In the genomic region with DNA sequence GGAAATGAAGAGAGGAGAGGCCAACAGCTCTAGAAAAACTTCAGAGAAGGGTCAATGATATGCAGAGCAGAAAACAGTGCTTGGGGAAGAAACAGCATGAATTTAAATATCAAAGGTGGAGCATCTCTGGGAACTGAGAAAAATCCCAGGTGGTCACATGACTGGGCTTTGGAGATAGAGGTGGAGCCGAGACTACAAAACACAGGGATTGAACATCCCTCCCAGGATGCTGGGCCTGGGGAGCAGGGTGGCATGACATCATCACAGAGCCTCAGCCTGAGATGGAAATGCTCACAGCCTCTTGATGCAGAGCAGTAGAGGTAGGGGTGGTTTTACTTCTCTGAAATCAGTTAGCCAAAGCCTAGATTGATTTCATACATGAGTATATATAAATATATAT, we compare ENCODE assay signal across 23 cellular contexts.
"Had no signal": no experiment of that assay in that cellular context is flagged by ENCODE, and none has a peak within 500 bp of the region (broad histone marks: within the 10 kb centered on the region; RNA-seq: fewer than 3 reads in every experiment).

No MANE protein-coding gene starts in this region.

- H3K4me1 ChIP-seq: left lung, prostate gland, testis, upper lobe of left lung had no signal

- H3K4me3 Mint-ChIP-seq: effector memory CD8-positive, alpha-beta T cell; naive thymus-derived CD4-positive, alpha-beta T cell; nephron progenitor cell; stimulated activated effector memory CD8-positive, alpha-beta T cell treated with anti-CD3 and anti-CD28 coated beads, Interleukin-12 subunit alpha, Interleukin-12 subunit beta, amount 100 ng/mL, for 72 hours had no signal

- ATAC-seq: effector memory CD8-positive, alpha-beta T cell; gastrocnemius medialis; left cardiac atrium; left lung; naive thymus-derived CD4-positive, alpha-beta T cell; stimulated activated effector memory CD8-positive, alpha-beta T cell treated with anti-CD3 and anti-CD28 coated beads, Interleukin-12 subunit alpha, Interleukin-12 subunit beta, amount 100 ng/mL, for 72 hours had no signal

- H3K36me3 Mint-ChIP-seq: stimulated activated effector memory CD8-positive, alpha-beta T cell treated with anti-CD3 and anti-CD28 coated beads, Interleukin-12 subunit alpha, Interleukin-12 subunit beta, amount 100 ng/mL, for 72 hours had no signal

- H3K27ac ChIP-seq: gastrocnemius medialis, left lung, prostate gland, right atrium auricular region, sigmoid colon, testis, tibial artery, upper lobe of left lung had no signal

- H3K36me3 ChIP-seq: gastrocnemius medialis, left lung, prostate gland, right atrium auricular region, sigmoid colon, tibial artery, upper lobe of left lung had no signal

- H3K27ac Mint-ChIP-seq: effector memory CD8-positive, alpha-beta T cell; naive thymus-derived CD4-positive, alpha-beta T cell; nephron progenitor cell; stimulated activated effector memory CD8-positive, alpha-beta T cell treated with anti-CD3 and anti-CD28 coated beads, Interleukin-12 subunit alpha, Interleukin-12 subunit beta, amount 100 ng/mL, for 72 hours had no signal

- H3K4me3 ChIP-seq: gastrocnemius medialis, left lung, prostate gland, right atrium auricular region, sigmoid colon, testis, tibial artery, upper lobe of left lung had no signal

- H3K9me3 ChIP-seq: gastrocnemius medialis, left lung, prostate gland, right atrium auricular region, sigmoid colon, testis, tibial artery, upper lobe of left lung had no signal

- H3K4me1 Mint-ChIP-seq: naive thymus-derived CD4-positive, alpha-beta T cell; stimulated activated effector memory CD8-positive, alpha-beta T cell treated with anti-CD3 and anti-CD28 coated beads, Interleukin-12 subunit alpha, Interleukin-12 subunit beta, amount 100 ng/mL, for 72 hours had no signal

- DNase-seq: cortex of kidney; effector memory CD8-positive, alpha-beta T cell; foreskin fibroblast; gastrocnemius medialis; head of caudate nucleus; left cardiac atrium; left lung; mesenchymal stem cell; midbrain; naive thymus-derived CD4-positive, alpha-beta T cell; nephron progenitor cell; nucleus accumbens; sigmoid colon; stimulated activated CD4-positive, alpha-beta T cell treated with anti-CD3 and anti-CD28 coated beads, Interleukin-2, amount 100 ng/mL, for 24 hours; stimulated activated CD4-positive, alpha-beta T cell treated with anti-CD3 and anti-CD28 coated beads, Interleukin-4, amount 100 ng/mL, for 24 hours; stimulated activated naive CD4-positive, alpha-beta T cell treated with Interleukin-2 at 50 U/mL for 16 hours; substantia nigra; testis; tibial artery; upper lobe of left lung had no signal

- H3K27me3 ChIP-seq: gastrocnemius medialis, left lung, right atrium auricular region, sigmoid colon, testis, tibial artery, upper lobe of left lung had no signal

- H3K27me3 Mint-ChIP-seq: effector memory CD8-positive, alpha-beta T cell; naive thymus-derived CD4-positive, alpha-beta T cell had no signal

- H3K9me3 Mint-ChIP-seq: nephron progenitor cell; stimulated activated effector memory CD8-positive, alpha-beta T cell treated with anti-CD3 and anti-CD28 coated beads, Interleukin-12 subunit alpha, Interleukin-12 subunit beta, amount 100 ng/mL, for 72 hours had no signal
